23 cellular contexts compared by ENCODE assay signal in the genomic region with DNA sequence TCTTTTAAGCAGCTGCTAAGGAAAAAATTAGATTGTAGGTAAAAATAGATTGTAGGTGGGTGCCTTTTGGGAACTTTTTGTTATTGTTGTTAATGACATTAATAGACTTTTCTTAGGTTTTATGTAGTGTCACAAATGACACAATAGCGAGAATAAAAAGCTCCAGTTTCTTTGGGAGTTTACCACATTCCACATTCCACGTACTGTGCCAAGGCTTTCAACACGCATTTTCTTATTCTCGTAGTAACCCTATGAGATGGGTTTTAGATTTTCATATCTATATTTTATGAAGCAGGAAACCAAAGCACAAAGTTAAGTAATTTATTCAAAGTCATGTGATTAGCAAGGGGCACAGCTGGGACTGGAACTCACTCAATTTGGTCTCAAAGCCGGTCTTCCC.
"Had no signal": no experiment of that assay in that cellular context is flagged by ENCODE, and none has a peak within 500 bp of the region (broad histone marks: within the 10 kb centered on the region; RNA-seq: fewer than 3 reads in every experiment).

No MANE protein-coding gene starts in this region.

- H3K4me3 ChIP-seq: coronary artery, dorsolateral prefrontal cortex had no signal

- H3K27ac ChIP-seq: brain microvascular endothelial cell, coronary artery, dorsolateral prefrontal cortex, WERI-Rb-1 had no signal

- H3K36me3 ChIP-seq: brain microvascular endothelial cell, WERI-Rb-1 had no signal

- H3K27me3 ChIP-seq: brain microvascular endothelial cell had no signal

- DNase-seq: activated B cell treated with CpG ODN at 0.5 μM for 24 hours; activated CD4-positive, alpha-beta T cell treated with anti-CD3 and anti-CD28 coated beads for 48 hours; activated CD4-positive, alpha-beta T cell treated with anti-CD3 and anti-CD28 coated beads, Interleukin-2, amount 50 U/mL, for 1 hour; activated CD4-positive, alpha-beta T cell treated with anti-CD3 and anti-CD28 coated beads, Interleukin-2, amount 50 U/mL, for 48 hours; activated CD8-positive, alpha-beta memory T cell treated with anti-CD3 and anti-CD28 coated beads for 24 hours; activated CD8-positive, alpha-beta T cell treated with anti-CD3 and anti-CD28 coated beads for 36 hours; activated effector memory CD4-positive, alpha-beta T cell treated with Interleukin-2 at 50 U/mL for 16 hours; activated gamma-delta T cell treated with Interleukin-2 at 50 U/mL for 16 hours; activated naive CD4-positive, alpha-beta T cell treated with anti-CD3 and anti-CD28 coated beads, Interleukin-2, amount 50 U/mL, for 16 hours; activated naive CD4-positive, alpha-beta T cell treated with Interleukin-2 at 50 U/mL for 16 hours; activated T-cell treated with anti-CD3 and anti-CD28 coated beads, Interleukin-2, amount 50 U/mL, for 4 hours; amniotic stem cell; anterior cingulate cortex; brain microvascular endothelial cell; dorsolateral prefrontal cortex; effector memory CD4-positive, alpha-beta T cell; endodermal cell; foreskin fibroblast; T-helper 1 cell; T-helper 17 cell; T1000; WERI-Rb-1 had no signal
